ENCODE assay signal across 8 cellular contexts in the genomic region with DNA sequence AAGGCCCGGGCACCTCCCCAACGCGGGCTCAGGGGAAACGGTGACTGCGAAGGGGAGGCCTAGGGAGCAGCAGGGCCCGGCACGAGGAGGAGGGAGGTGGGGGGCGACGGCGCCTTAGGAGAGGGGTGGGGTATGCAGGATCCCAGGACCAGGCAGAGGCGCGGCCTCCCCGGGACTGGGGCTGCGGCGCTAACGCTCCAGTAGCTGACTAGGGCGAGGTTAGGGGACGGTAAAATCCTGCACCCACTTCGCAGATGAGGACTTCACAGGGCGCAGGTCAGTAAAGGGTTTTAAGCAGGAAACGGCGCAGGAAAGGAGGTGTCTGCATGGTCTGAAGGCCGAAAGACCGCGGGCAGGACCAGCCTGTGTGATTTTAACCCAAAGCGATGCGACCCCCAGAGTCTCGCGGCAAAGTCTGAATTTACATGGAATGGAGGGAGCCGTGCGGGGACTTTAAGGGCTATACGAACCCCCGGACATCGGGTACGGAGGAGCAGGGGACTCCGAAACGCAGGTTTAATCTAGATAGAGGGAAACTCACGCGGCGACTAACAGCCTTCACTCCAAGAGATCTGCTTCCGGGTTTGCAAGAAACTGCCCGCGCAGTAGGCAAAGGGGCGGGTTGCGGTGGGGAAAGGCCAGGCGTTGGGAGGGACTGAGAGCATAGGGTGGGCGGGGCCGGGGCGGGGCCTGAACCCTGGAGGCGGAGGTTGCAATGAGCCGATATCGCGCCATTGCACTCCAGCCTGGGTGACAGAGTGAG. TPM values are rescaled to one million over a fixed set of nuclear protein-coding genes. Genes with fewer than 3 reads are reported as not detected.
A peak's percentile ranks its signal among the peaks of the same experiment; 100 is the strongest.
DNase-seq lines count a peak whose midpoint lies in the region; ATAC-seq and TF ChIP-seq lines count a peak whose summit lies in the region.

Gene ZNF665 (minus strand): TSS at position 588 of the 763 bp plus-strand sequence. CDS start 10,460 bp downstream, outside the sequence.

- no peak for TF ChIP-seq RAD21 in Ishikawa (IDR thresholded peaks at IDR 0.05; ENCODE audit: low read depth)

- H3K4me1 Mint-ChIP-seq in T-helper 2 cell treated with Interferon-gamma antibody and Interleukin-4, amounts not matched to agents 5 μg/mL and 100 μg/mL, for 36 hours (ENCODE audit: low read depth), result peaks cover 11% of the 10 kb centered on the region

- peaks cover 30% of the 10 kb centered on the region for H3K36me3 Mint-ChIP-seq in T-helper 2 cell treated with Interferon-gamma antibody and Interleukin-4, amounts not matched to agents 5 μg/mL and 100 μg/mL, for 36 hours (ENCODE audit: low read depth)

- no peak for TF ChIP-seq EP300 in Ishikawa (IDR thresholded peaks at IDR 0.05; ENCODE audit: borderline replicate concordance)

- no peaks in the 10 kb centered on the region for H3K27me3 Mint-ChIP-seq in T-helper 2 cell treated with Interferon-gamma antibody and Interleukin-4, amounts not matched to agents 5 μg/mL and 100 μg/mL, for 36 hours (ENCODE audit: low read depth)

- H3K4me3 Mint-ChIP-seq in T-helper 2 cell treated with Interferon-gamma antibody and Interleukin-4, amounts not matched to agents 5 μg/mL and 100 μg/mL, for 36 hours, result peak within 1 kb of the TSS; percentile 89

- peak within 1 kb of the TSS; percentile 60 for H3K4me3 ChIP-seq in astrocyte of the cerebellum (ENCODE audit: low read depth, low read length)

- in situ Hi-C loops in astrocyte of the cerebellum (cut with HindIII; ENCODE audit: low sequenced_read_pairs), result no loop called here

- ATAC-seq in HG02870 (IDR thresholded peaks at IDR 0.05; ENCODE audit: unreplicated experiment), result no peak

- H3K27ac Mint-ChIP-seq in T-helper 2 cell treated with Interferon-gamma antibody and Interleukin-4, amounts not matched to agents 5 μg/mL and 100 μg/mL, for 36 hours, result peak within 1 kb of the TSS; percentile 79

- DNase-seq in Daoy (ENCODE audit: low read depth), result peak; percentile 94
- DNase-seq in T-helper 2 cell treated with Interferon-gamma antibody and Interleukin-4, amounts not matched to agents 5 μg/mL and 100 μg/mL, for 36 hours (ENCODE audit: low spot score), result peak; percentile 77
- DNase-seq in astrocyte of the cerebellum (ENCODE audit: low read depth), result no peak
- peak; percentile 81 to 89 for DNase-seq in hippocampal formation (lab: John Stamatoyannopoulos, UW)
- peak; percentile 88 for DNase-seq in putamen (ENCODE audit: low spot score)
- peak; percentile 93 for DNase-seq in ureter (ENCODE audit: low spot score)

- no peak for TF ChIP-seq CTCF in astrocyte of the cerebellum (IDR thresholded peaks at IDR 0.05; ENCODE audit: low read depth, low read length, missing control alignments)

- peaks cover 49% of the 10 kb centered on the region for H3K9me3 Mint-ChIP-seq in T-helper 2 cell treated with Interferon-gamma antibody and Interleukin-4, amounts not matched to agents 5 μg/mL and 100 μg/mL, for 36 hours

TF ChIP-seq in Ishikawa, 13 proteins besides CTCF, POLR2A, EP300 and RAD21:
- TF ChIP-seq, protein P1, sequence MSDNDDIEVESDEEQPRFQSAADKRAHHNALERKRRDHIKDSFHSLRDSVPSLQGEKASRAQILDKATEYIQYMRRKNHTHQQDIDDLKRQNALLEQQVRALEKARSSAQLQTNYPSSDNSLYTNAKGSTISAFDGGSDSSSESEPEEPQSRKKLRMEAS (IDR thresholded peaks at IDR 0.05), result peak; percentile 18; the same call in 1 of the 2 replicates
- no peak for TF ChIP-seq CREB1 (IDR thresholded peaks at IDR 0.05; ENCODE audit: low read depth)
- TF ChIP-seq USF1 (IDR thresholded peaks at IDR 0.05), result no peak
- TF ChIP-seq TEAD4 (IDR thresholded peaks at IDR 0.05), result no peak
- TF ChIP-seq TAF1 (IDR thresholded peaks at IDR 0.05; ENCODE audit: low read depth), result peak; percentile 34; the same call in 1 of the 2 replicates
- TF ChIP-seq TCF12 (IDR thresholded peaks at IDR 0.05; ENCODE audit: low read depth), result no peak

RNA-seq across cellular contexts. Expression of gene ZNF665, which starts in this region (rescaled TPM):
- 3.4 and 3.7 TPM in 2 replicates for total RNA-seq in Daoy (2014; rRNA removed; shearing (Covaris generic))
- total RNA-seq in ureter, result 11.7 TPM
